ENCODE assay signal across 3 cellular contexts in the genomic region with DNA sequence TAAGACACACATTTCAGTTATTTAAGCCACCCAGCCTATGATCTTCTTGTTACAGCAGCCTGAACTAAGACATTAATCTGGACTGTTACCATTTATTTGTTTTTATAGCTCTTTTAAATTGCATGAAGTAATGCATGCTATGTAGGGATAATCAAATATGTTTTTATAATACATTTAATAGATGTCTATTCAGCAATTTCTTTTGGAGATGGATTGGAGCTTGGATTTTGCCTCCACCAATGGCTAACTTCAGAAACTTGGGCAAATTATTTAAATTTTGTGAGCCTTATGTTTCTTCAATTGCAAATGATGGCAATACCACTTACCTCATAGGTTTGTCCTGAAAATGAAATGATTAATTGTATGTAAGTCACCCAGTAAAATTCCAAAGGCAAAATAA.
TF ChIP-seq lines count a peak whose summit lies in the region.

No MANE protein-coding gene starts in this region.

TF ChIP-seq in HepG2, 621 proteins besides CTCF, POLR2A, EP300 and RAD21:
- TF ChIP-seq MAFK (conservative IDR thresholded peaks at IDR 0.05 in 1 of 2, IDR thresholded peaks at IDR 0.05 in 1 of 2; ENCODE audit: low read length in 2 of 2) (peak; percentile 11 to 61; a peak in 2 of 4 replicates), REL (CRISPR knock-in tag; conservative IDR thresholded peaks at IDR 0.05) (no peak), ZNF772 (CRISPR knock-in tag; IDR thresholded peaks at IDR 0.05) (no peak), MAFF (IDR thresholded peaks at IDR 0.05; ENCODE audit: low read depth, low read length) (peak; percentile 14; the same call in 1 of the 2 replicates)
- TF ChIP-seq, protein P1, sequence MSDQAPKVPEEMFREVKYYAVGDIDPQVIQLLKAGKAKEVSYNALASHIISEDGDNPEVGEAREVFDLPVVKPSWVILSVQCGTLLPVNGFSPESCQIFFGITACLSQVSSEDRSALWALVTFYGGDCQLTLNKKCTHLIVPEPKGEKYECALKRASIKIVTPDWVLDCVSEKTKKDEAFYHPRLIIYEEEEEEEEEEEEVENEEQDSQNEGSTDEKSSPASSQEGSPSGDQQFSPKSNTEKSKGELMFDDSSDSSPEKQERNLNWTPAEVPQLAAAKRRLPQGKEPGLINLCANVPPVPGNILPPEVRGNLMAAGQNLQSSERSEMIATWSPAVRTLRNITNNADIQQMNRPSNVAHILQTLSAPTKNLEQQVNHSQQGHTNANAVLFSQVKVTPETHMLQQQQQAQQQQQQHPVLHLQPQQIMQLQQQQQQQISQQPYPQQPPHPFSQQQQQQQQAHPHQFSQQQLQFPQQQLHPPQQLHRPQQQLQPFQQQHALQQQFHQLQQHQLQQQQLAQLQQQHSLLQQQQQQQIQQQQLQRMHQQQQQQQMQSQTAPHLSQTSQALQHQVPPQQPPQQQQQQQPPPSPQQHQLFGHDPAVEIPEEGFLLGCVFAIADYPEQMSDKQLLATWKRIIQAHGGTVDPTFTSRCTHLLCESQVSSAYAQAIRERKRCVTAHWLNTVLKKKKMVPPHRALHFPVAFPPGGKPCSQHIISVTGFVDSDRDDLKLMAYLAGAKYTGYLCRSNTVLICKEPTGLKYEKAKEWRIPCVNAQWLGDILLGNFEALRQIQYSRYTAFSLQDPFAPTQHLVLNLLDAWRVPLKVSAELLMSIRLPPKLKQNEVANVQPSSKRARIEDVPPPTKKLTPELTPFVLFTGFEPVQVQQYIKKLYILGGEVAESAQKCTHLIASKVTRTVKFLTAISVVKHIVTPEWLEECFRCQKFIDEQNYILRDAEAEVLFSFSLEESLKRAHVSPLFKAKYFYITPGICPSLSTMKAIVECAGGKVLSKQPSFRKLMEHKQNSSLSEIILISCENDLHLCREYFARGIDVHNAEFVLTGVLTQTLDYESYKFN (CRISPR knock-in tag; conservative IDR thresholded peaks at IDR 0.05): no peak

TF ChIP-seq in A549, 52 proteins besides CTCF, POLR2A, EP300 and RAD21:
- TF ChIP-seq GATA3 (IDR thresholded peaks at IDR 0.05; ENCODE audit: borderline replicate concordance) (no peak), MAFK (IDR thresholded peaks at IDR 0.05; ENCODE audit: partially characterized antibody) (peak; percentile 11), CHD2 (IDR thresholded peaks at IDR 0.05; ENCODE audit: low read length, partially characterized antibody) (no peak)

TF ChIP-seq in IMR-90, 13 proteins besides CTCF, POLR2A, EP300 and RAD21:
- TF ChIP-seq BHLHE40 (IDR thresholded peaks at IDR 0.05; ENCODE audit: low read depth, low read length): no peak
- peak; percentile 60 for TF ChIP-seq MAFK (IDR thresholded peaks at IDR 0.05; ENCODE audit: low read depth, low read length)
TF ChIP-seq in IMR-90: peak in this region for 1.
